ENCODE assay signal across 8 cellular contexts in the genomic region with DNA sequence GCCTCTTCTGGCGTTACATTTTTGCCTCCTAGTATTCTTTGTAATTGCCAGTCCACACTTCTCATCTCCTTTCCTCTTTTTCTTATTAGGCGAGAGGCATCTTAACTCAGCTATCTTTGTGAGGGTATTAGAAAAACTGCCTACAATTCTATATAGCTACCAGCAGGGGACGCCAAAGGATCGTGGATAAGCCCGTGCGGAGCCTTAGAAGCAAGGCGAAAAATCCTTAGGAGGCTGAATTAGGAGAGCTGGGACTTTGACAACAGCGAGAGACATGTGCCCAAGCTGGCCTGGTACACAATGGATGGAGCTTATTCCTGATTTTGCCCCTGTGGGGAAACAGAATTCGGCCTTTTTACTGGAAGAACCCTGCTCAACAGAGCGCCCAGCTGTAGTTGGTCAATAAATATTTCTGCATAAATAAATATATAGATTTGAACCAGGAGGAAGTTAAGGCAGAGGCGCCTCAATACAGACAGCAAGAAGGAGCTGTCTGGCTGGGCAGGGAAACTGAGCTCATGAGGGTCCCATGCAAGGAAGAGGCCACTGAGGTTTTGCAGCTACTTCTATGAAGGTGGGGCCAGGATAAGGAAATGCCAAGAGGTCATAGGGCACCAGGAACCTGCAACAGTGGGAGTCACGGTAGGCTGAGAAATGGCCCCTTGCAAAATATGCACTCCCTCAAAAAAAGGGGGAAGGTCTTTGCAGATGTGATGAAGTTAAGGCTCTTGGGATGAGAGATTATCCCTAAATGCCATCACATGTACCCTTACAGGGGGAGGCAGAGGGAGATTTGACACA. TPM values are rescaled to one million over a fixed set of nuclear protein-coding genes. Genes with fewer than 3 reads are reported as not detected.
DNase-seq lines count a peak whose midpoint lies in the region; ATAC-seq and TF ChIP-seq lines count a peak whose summit lies in the region.

No MANE protein-coding gene starts in this region.

- H3K4me3 Mint-ChIP-seq in MCF 10A (ENCODE audit: unreplicated experiment), result no peak overlapping the region

- H4K20me1 ChIP-seq in PC-3 (ENCODE audit: low read length), result no peaks in the 10 kb centered on the region

- peak; percentile 99 for TF ChIP-seq CTCF in PC-3 (conservative IDR thresholded peaks at IDR 0.05; ENCODE audit: low read depth, low read length)
- peak; percentile 95 for TF ChIP-seq CTCF in MCF 10A (IDR thresholded peaks at IDR 0.05; ENCODE audit: unreplicated experiment)

- no TSS peak for BruUV-seq in PC-3 (replicated peaks; lab: Mats Ljungman, UMichigan)
- no TSS peak for BruUV-seq in MCF 10A (replicated peaks; lab: Mats Ljungman, UMichigan)

- no peaks in the 10 kb centered on the region for H3K9me2 ChIP-seq in PC-3 (replicated peaks; ENCODE audit: low read length)

- peaks cover 59% of the 10 kb centered on the region for H3K27me3 ChIP-seq in PC-3 (ENCODE audit: low read length)

- H3K27me3 Mint-ChIP-seq in MCF 10A (ENCODE audit: insufficient read depth, unreplicated experiment), result peaks cover 40% of the 10 kb centered on the region

- no peak overlapping the region for H3K9ac ChIP-seq in PC-3 (ENCODE audit: low read length)

- intact Hi-C loops in PC-3 (cut with micrococcal nuclease), result loop anchor here (1.0 to 10.0 kb wide), 5 partner anchors 496 to 1934 kb away; no protein-coding TSS in a partner anchor
- intact Hi-C loops in MCF 10A (cut with micrococcal nuclease), result loop anchor here (1.0 to 5.0 kb wide), 5 partner anchors 233 to 1937 kb away; no protein-coding TSS in a partner anchor

- CTCF ChIA-PET in PC-3 (lab: Charles Lee), result interaction anchor here (0.5 to 1.4 kb wide), 11 partner anchors 14 to 1982 kb away, joined by 3 to 29 read pairs (median 4); a partner anchor contains a TSS
- CTCF ChIA-PET in MCF 10A (lab: Yijun Ruan, JAX), result interaction anchor here (0.5 to 9.1 kb wide), 83 partner anchors 8 to 1961 kb away, joined by 3 to 134 read pairs (median 4); a partner anchor contains a TSS

- DNase-seq in activated naive CD4-positive, alpha-beta T cell treated with Interleukin-2 at 50 U/mL for 16 hours, result peak; percentile 14
- DNase-seq in activated naive CD4-positive, alpha-beta T cell treated with anti-CD3 and anti-CD28 coated beads, Interleukin-2, amount 50 U/mL, for 16 hours, result no peak
- DNase-seq in LoVo (ENCODE audit: low spot score) (peak; percentile 68), PC-3 (peak; percentile 80), MCF 10A (ENCODE audit: unreplicated experiment) (peak; percentile 79), iris pigment epithelial cell (ENCODE audit: low read depth) (peak; percentile 67)
- peak; percentile 20 for DNase-seq in stimulated activated CD4-positive, alpha-beta T cell treated with anti-CD3 and anti-CD28 coated beads, Interleukin-4, amount 100 ng/mL, for 24 hours

- no peak overlapping the region for H2AFZ ChIP-seq in PC-3 (ENCODE audit: low read length)

- no peak overlapping the region for H3K4me3 ChIP-seq in PC-3 (ENCODE audit: low read length)

- ATAC-seq in PC-3, result peak; percentile 86
- no peak for ATAC-seq in GM18519 (IDR thresholded peaks at IDR 0.05; ENCODE audit: low FRiP score, unreplicated experiment)

- H3K4me1 Mint-ChIP-seq in MCF 10A (ENCODE audit: insufficient read depth, unreplicated experiment), result no peaks in the 10 kb centered on the region

- no peaks in the 10 kb centered on the region for H3K36me3 Mint-ChIP-seq in MCF 10A (ENCODE audit: insufficient read depth, unreplicated experiment)

- no peaks in the 10 kb centered on the region for H3K9me3 ChIP-seq in PC-3 (ENCODE audit: low read length)

- H3K27ac ChIP-seq in PC-3 (ENCODE audit: low read length), result no peak overlapping the region

- H3K36me3 ChIP-seq in PC-3 (ENCODE audit: low read depth, low read length), result no peaks in the 10 kb centered on the region

- no peaks in the 10 kb centered on the region for H3K9me3 Mint-ChIP-seq in MCF 10A (ENCODE audit: unreplicated experiment)

- no peaks in the 10 kb centered on the region for H3K4me1 ChIP-seq in PC-3 (ENCODE audit: insufficient read depth, low read length)

- H3K27ac Mint-ChIP-seq in MCF 10A (ENCODE audit: low read depth, unreplicated experiment), result no peak overlapping the region

- POLR2A ChIA-PET in PC-3 (lab: Charles Lee; ENCODE audit: unreplicated experiment) (no interaction called here), MCF 10A (lab: Yijun Ruan, JAX) (no interaction called here)

- no peaks in the 10 kb centered on the region for H3F3A ChIP-seq in PC-3 (ENCODE audit: low read length, unreplicated experiment)

- no peaks in the 10 kb centered on the region for H3K79me2 ChIP-seq in PC-3 (ENCODE audit: low read length)

- H3K4me2 ChIP-seq in PC-3 (ENCODE audit: low read length), result no peak overlapping the region

RNA-seq across cellular contexts. Expression of a gene that starts 14.6 kb away (rescaled TPM):
- total RNA-seq in PC-3 (2014; rRNA removed) (61.7 and 68.0 TPM in 2 replicates), MCF 10A (2022) (22.0 and 29.2 TPM in 2 replicates)
